In genomic region chr7:45893996-45894664, GRCh38 we compare ENCODE assay signal across 1 cellular context.
TF ChIP-seq lines count a peak whose summit lies in the region.

No MANE protein-coding gene starts in this region.

TF ChIP-seq in IMR-90, 13 proteins besides CTCF, POLR2A, EP300 and RAD21:
- TF ChIP-seq FOS (IDR thresholded peaks at IDR 0.05; ENCODE audit: low read depth, low read length) (no peak), MXI1 (IDR thresholded peaks at IDR 0.05; ENCODE audit: borderline replicate concordance, low read depth, low read length) (no peak), NFE2L2 (IDR thresholded peaks at IDR 0.05; ENCODE audit: low read depth, low read length) (no peak), RFX5 (IDR thresholded peaks at IDR 0.05; ENCODE audit: low read depth, low read length) (no peak)
